10 cellular contexts compared by ENCODE assay signal in genomic region chr22:35314161-35314942, GRCh38. TPM values are rescaled to one million over a fixed set of nuclear protein-coding genes. Genes with fewer than 3 reads are reported as not detected.
DNase-seq lines count a peak whose midpoint lies in the region; ATAC-seq and TF ChIP-seq lines count a peak whose summit lies in the region.
"Had no signal": no experiment of that assay in that cellular context is flagged by ENCODE, and none has a peak within 500 bp of the region (broad histone marks: within the 10 kb centered on the region; RNA-seq: fewer than 3 reads in every experiment).

No MANE protein-coding gene starts in this region.

- TF ChIP-seq EP300 in stomach (IDR thresholded peaks at IDR 0.05) = no peak

- H3K27ac ChIP-seq in cardiac muscle cell = peak overlapping the region; percentile 87
- peak overlapping the region in 18 of 21 experiments; percentile 18 to 91 (median 68) for H3K27ac ChIP-seq in skin epidermis
- peak overlapping the region in 2 of 5 donors; percentile 55 to 61 for H3K27ac ChIP-seq in stomach

- 74 to 86% (median 79%) methylated on average over 16 of the region's 16 CpGs for WGBS in stomach, 5 donors

- H3K4me1 ChIP-seq in cardiac muscle cell (ENCODE audit: low read depth) (peaks cover 33% of the 10 kb centered on the region), stomach (peaks cover 18 to 69% (median 51%) of the 10 kb centered on the region in 4 donors)

- H3K27me3 ChIP-seq in cardiac muscle cell (no peaks in the 10 kb centered on the region), stomach (no peaks in the 10 kb centered on the region)

- peak; percentile 47 for DNase-seq in DMS53 (lab: John Stamatoyannopoulos, UW)
- no peak for DNase-seq in DMS53 treated with DMSO at 0.1 percent for 48 hours (lab: John Stamatoyannopoulos, UW; ENCODE audit: unreplicated experiment)
- peak; percentile 50 to 66 for DNase-seq in SHP77 (lab: John Stamatoyannopoulos, UW)
- no peak for DNase-seq in cardiac muscle cell (ENCODE audit: low read depth in 1 of 2, low spot score in 1 of 2)
- no peak for DNase-seq in NCI-H187 treated with DMSO at 0.1 percent for 48 hours (lab: John Stamatoyannopoulos, UW)
- DNase-seq in stomach = no peak
- DNase-seq: 8988T, SK-N-SH had no signal

- intact Hi-C loops in stomach (cut with DNase I; ENCODE audit: low total_unique reads) = no loop called here

- H3K9me3 ChIP-seq in cardiac muscle cell (ENCODE audit: low read depth) (no peaks in the 10 kb centered on the region), stomach (no peaks in the 10 kb centered on the region)
- H3K9me3 ChIP-seq: SK-N-SH had no signal

- peaks cover 3% of the 10 kb centered on the region for H3K36me3 ChIP-seq in cardiac muscle cell
- peaks cover 18 to 28% (median 26%) of the 10 kb centered on the region in 4 donors for H3K36me3 ChIP-seq in stomach

- ATAC-seq in HG03342 (IDR thresholded peaks at IDR 0.05; ENCODE audit: unreplicated experiment) = no peak

- H3K4me3 ChIP-seq in cardiac muscle cell = no peak overlapping the region
- H3K4me3 ChIP-seq in skin epidermis = no peak overlapping the region
- no peak overlapping the region for H3K4me3 ChIP-seq in stomach

- no peak for TF ChIP-seq POLR2A in stomach (IDR thresholded peaks at IDR 0.05)

- TF ChIP-seq CTCF in cardiac muscle cell (IDR thresholded peaks at IDR 0.05; ENCODE audit: low read depth, low read length) = no peak
- TF ChIP-seq CTCF in stomach (IDR thresholded peaks at IDR 0.05) = no peak

RNA-seq across cellular contexts. Expression of gene TOM1, which starts 14.7 kb away (rescaled TPM):
- total RNA-seq in cardiac muscle cell = 66.3 and 107 TPM in 2 replicates
- 76.2 and 84.9 TPM in 2 replicates for polyA plus RNA-seq in cardiac muscle cell
- 100 to 1,000 TPM in 1 of 5 donors, 10 to 100 TPM in 4; 17.3 to 150 (median 51.3) TPM for total RNA-seq in stomach
- polyA plus RNA-seq in stomach = 10 to 100 TPM; 29.3 to 32.7 (median 30.1) TPM

RNA-seq across cellular contexts. Expression of gene HMGXB4, which starts 57.1 kb away (rescaled TPM):
- 8.1 and 17.7 TPM in 2 replicates for total RNA-seq in cardiac muscle cell
- 16.8 and 21.1 TPM in 2 replicates for polyA plus RNA-seq in cardiac muscle cell
- total RNA-seq in stomach = 10 to 100 TPM; 13.3 to 31.0 (median 17.9) TPM
- 1 to 10 TPM; 4.8 to 8.6 (median 5.9) TPM for polyA plus RNA-seq in stomach

Comparison
In these comparisons a context has a peak if more than half of its experiments do, and no peak if none do; other contexts are left out.
1. DNase-seq: peak in DMS53 (single experiment) and SHP77 (2 of 2); none in DMS53 treated with DMSO at 0.1 percent for 48 hours (single experiment), cardiac muscle cell (0 of 2), NCI-H187 treated with DMSO at 0.1 percent for 48 hours (single experiment) and stomach (single experiment).